ENCODE assay signal across 1 cellular context in genomic region chr1:154335351-154335714, GRCh38.
TF ChIP-seq lines count a peak whose summit lies in the region.

No MANE protein-coding gene starts in this region.

TF ChIP-seq in HepG2, 621 proteins besides CTCF, POLR2A, EP300 and RAD21:
- TF ChIP-seq GATAD1 (CRISPR knock-in tag; IDR thresholded peaks at IDR 0.05): 0 out of 2 replicates have a peak, but pooled peaks have one; percentile 1
- TF ChIP-seq HDAC6 (IDR thresholded peaks at IDR 0.05; ENCODE audit: low read depth, low read length): no peak
- TF ChIP-seq ZSCAN9 (CRISPR knock-in tag; IDR thresholded peaks at IDR 0.05; ENCODE audit: borderline replicate concordance): 0 out of 2 replicates have a peak, but pooled peaks have one; percentile 10
- TF ChIP-seq ZNF121 (CRISPR knock-in tag; IDR thresholded peaks at IDR 0.05): peak; percentile 75; the same call in 1 of the 2 replicates
- no peak for TF ChIP-seq ZKSCAN1 (IDR thresholded peaks at IDR 0.05; ENCODE audit: low read length)
